ENCODE assay signal across 15 cellular contexts in genomic region chr1:54417123-54417522, GRCh38. TPM values are rescaled to one million over a fixed set of nuclear protein-coding genes. Genes with fewer than 3 reads are reported as not detected.
DNase-seq lines count a peak whose midpoint lies in the region; ATAC-seq and TF ChIP-seq lines count a peak whose summit lies in the region.
"Had no signal": no experiment of that assay in that cellular context is flagged by ENCODE, and none has a peak within 500 bp of the region (broad histone marks: within the 10 kb centered on the region; RNA-seq: fewer than 3 reads in every experiment).

No MANE protein-coding gene starts in this region.

- peaks cover 14% of the 10 kb centered on the region for H3K4me1 Mint-ChIP-seq in stimulated activated naive CD8-positive, alpha-beta T cell treated with anti-CD3 and anti-CD28 coated beads, Interleukin-15, Interleukin-2, amounts not matched to agents 100 ng/mL and 50 ng/mL, for 24 hours (ENCODE audit: low read depth)
- peaks cover 33% of the 10 kb centered on the region for H3K4me1 Mint-ChIP-seq in stimulated activated effector memory CD8-positive, alpha-beta T cell treated with anti-CD3 and anti-CD28 coated beads, Interleukin-12 subunit alpha, Interleukin-12 subunit beta, amount 100 ng/mL, for 72 hours

- no peaks in the 10 kb centered on the region; the same call in 1 of the 2 replicates for H3K27me3 ChIP-seq in Panc1 (ENCODE audit: control insufficient read depth, insufficient read depth, low read length)
- H3K27me3 ChIP-seq: ascending aorta had no signal

- in situ Hi-C loops in Panc1 (cut with HindIII; ENCODE audit: low pct_unique_long_range_greater_than_20kb, low sequenced_read_pairs), result no loop called here

- no peak for ATAC-seq in stimulated activated naive CD8-positive, alpha-beta T cell treated with anti-CD3 and anti-CD28 coated beads, Interleukin-15, Interleukin-2, amounts not matched to agents 100 U/mL and 50 U/mL, for 24 hours
- peak; percentile 33; the same call in 1 of the 2 replicates for ATAC-seq in Panc1
- ATAC-seq in stimulated activated effector memory CD8-positive, alpha-beta T cell treated with anti-CD3 and anti-CD28 coated beads, Interleukin-12 subunit alpha, Interleukin-12 subunit beta, amount 100 ng/mL, for 72 hours, result no peak
- no peak for ATAC-seq in HG03521 (IDR thresholded peaks at IDR 0.05; ENCODE audit: unreplicated experiment)

- no peaks in the 10 kb centered on the region for H3K36me3 ChIP-seq in Panc1 (ENCODE audit: control insufficient read depth, insufficient read depth, low read length)
- H3K36me3 ChIP-seq: ascending aorta, HAP-1 had no signal

- peak overlapping the region; percentile 1 for H3K27ac Mint-ChIP-seq in stimulated activated naive CD8-positive, alpha-beta T cell treated with anti-CD3 and anti-CD28 coated beads, Interleukin-15, Interleukin-2, amounts not matched to agents 100 ng/mL and 50 ng/mL, for 24 hours
- H3K27ac Mint-ChIP-seq in stimulated activated effector memory CD8-positive, alpha-beta T cell treated with anti-CD3 and anti-CD28 coated beads, Interleukin-12 subunit alpha, Interleukin-12 subunit beta, amount 100 ng/mL, for 72 hours, result no peak overlapping the region

- POLR2A ChIA-PET in Panc1 (lab: Charles Lee), result interaction anchor here (0.5 kb wide), 1 partner anchor 17 kb away, joined by 7 read pairs; no protein-coding TSS in a partner anchor

- H3K4me1 ChIP-seq in Panc1 (ENCODE audit: control insufficient read depth, insufficient read depth, low read length), result no peaks in the 10 kb centered on the region
- H3K4me1 ChIP-seq: ascending aorta, HAP-1 had no signal

- no peak overlapping the region for H3K27ac ChIP-seq in Panc1 (ENCODE audit: low read length)
- H3K27ac ChIP-seq: ascending aorta had no signal

- no peak for TF ChIP-seq CTCF in Panc1 (IDR thresholded peaks at IDR 0.05)

- peaks cover 8% of the 10 kb centered on the region for H3K27me3 Mint-ChIP-seq in stimulated activated naive CD8-positive, alpha-beta T cell treated with anti-CD3 and anti-CD28 coated beads, Interleukin-15, Interleukin-2, amounts not matched to agents 100 ng/mL and 50 ng/mL, for 24 hours

- H3K36me3 Mint-ChIP-seq in stimulated activated naive CD8-positive, alpha-beta T cell treated with anti-CD3 and anti-CD28 coated beads, Interleukin-15, Interleukin-2, amounts not matched to agents 100 ng/mL and 50 ng/mL, for 24 hours (ENCODE audit: low read depth), result no peaks in the 10 kb centered on the region
- no peaks in the 10 kb centered on the region for H3K36me3 Mint-ChIP-seq in stimulated activated effector memory CD8-positive, alpha-beta T cell treated with anti-CD3 and anti-CD28 coated beads, Interleukin-12 subunit alpha, Interleukin-12 subunit beta, amount 100 ng/mL, for 72 hours

- H3K4me3 ChIP-seq in Panc1 (ENCODE audit: low read depth in 2 of 2, low read length in 2 of 2), result no peak overlapping the region
- H3K4me3 ChIP-seq: ascending aorta, HAP-1 had no signal

- H3K4me3 Mint-ChIP-seq in stimulated activated naive CD8-positive, alpha-beta T cell treated with anti-CD3 and anti-CD28 coated beads, Interleukin-15, Interleukin-2, amounts not matched to agents 100 ng/mL and 50 ng/mL, for 24 hours, result no peak overlapping the region
- H3K4me3 Mint-ChIP-seq in stimulated activated effector memory CD8-positive, alpha-beta T cell treated with anti-CD3 and anti-CD28 coated beads, Interleukin-12 subunit alpha, Interleukin-12 subunit beta, amount 100 ng/mL, for 72 hours, result no peak overlapping the region

- H3K9me3 Mint-ChIP-seq in stimulated activated naive CD8-positive, alpha-beta T cell treated with anti-CD3 and anti-CD28 coated beads, Interleukin-15, Interleukin-2, amounts not matched to agents 100 ng/mL and 50 ng/mL, for 24 hours, result no peaks in the 10 kb centered on the region
- H3K9me3 Mint-ChIP-seq in stimulated activated effector memory CD8-positive, alpha-beta T cell treated with anti-CD3 and anti-CD28 coated beads, Interleukin-12 subunit alpha, Interleukin-12 subunit beta, amount 100 ng/mL, for 72 hours, result no peaks in the 10 kb centered on the region

- DNase-seq in stimulated activated naive CD8-positive, alpha-beta T cell treated with anti-CD3 and anti-CD28 coated beads, Interleukin-15, Interleukin-2, amounts not matched to agents 100 U/mL and 50 U/mL, for 24 hours, result no peak
- no peak for DNase-seq in Panc1 (ENCODE audit: low read depth, low spot score)
- peak; percentile 46 for DNase-seq in medulla oblongata (ENCODE audit: extremely low spot score)
- no peak for DNase-seq in stimulated activated effector memory CD8-positive, alpha-beta T cell treated with anti-CD3 and anti-CD28 coated beads, Interleukin-12 subunit alpha, Interleukin-12 subunit beta, amount 100 ng/mL, for 72 hours (ENCODE audit: low spot score in 2 of 2)
- no peak for DNase-seq in kidney glomerular epithelial cell (lab: John Stamatoyannopoulos, UW)
- no peak for DNase-seq in H4 (ENCODE audit: low spot score)
- DNase-seq: activated CD4-positive, CD25-positive, alpha-beta regulatory T cell; activated CD8-positive, alpha-beta memory T cell treated with anti-CD3 and anti-CD28 coated beads, Interleukin-2, amount 50 U/mL, for 4 hours; activated naive CD4-positive, alpha-beta T cell treated with Interleukin-2 at 50 U/mL for 16 hours; foreskin melanocyte; NCI-H1105 had no signal

- no TSS peak for BruUV-seq in Panc1 (replicated peaks; lab: Mats Ljungman, UMichigan)

- intact Hi-C loops in Panc1 (cut with micrococcal nuclease; ENCODE audit: unreplicated experiment), result no loop called here

- no peaks in the 10 kb centered on the region for H3K9me3 ChIP-seq in Panc1 (ENCODE audit: control insufficient read depth, insufficient read depth, low read depth, low read length)
- H3K9me3 ChIP-seq: ascending aorta, HAP-1 had no signal

- CTCF ChIA-PET in Panc1 (lab: Charles Lee), result no interaction called here

RNA-seq across cellular contexts. Expression of gene SSBP3, which starts 10.9 kb away (rescaled TPM):
- 22.5 TPM for total RNA-seq in Panc1 (2021; ENCODE audit: unreplicated experiment)
- 22.7 TPM for polyA plus RNA-seq in Panc1 (2012; ENCODE audit: insufficient read length)
- total RNA-seq in H4 (2014; rRNA removed; shearing (Covaris generic)), result 13.6 and 13.7 TPM in 2 replicates
